Comparison of ENCODE assay signal across 10 cellular contexts in genomic region chr2:236166781-236167296, GRCh38. TPM values are rescaled to one million over a fixed set of nuclear protein-coding genes. Genes with fewer than 3 reads are reported as not detected.
A peak's percentile ranks its signal among the peaks of the same experiment; 100 is the strongest.
DNase-seq lines count a peak whose midpoint lies in the region; ATAC-seq and TF ChIP-seq lines count a peak whose summit lies in the region.
"Had no signal": no experiment of that assay in that cellular context is flagged by ENCODE, and none has a peak within 500 bp of the region (broad histone marks: within the 10 kb centered on the region; RNA-seq: fewer than 3 reads in every experiment).

No MANE protein-coding gene starts in this region.

- ATAC-seq in left cardiac atrium (no peak), omental fat pad (ENCODE audit: low FRiP score) (no peak), GM18519 (IDR thresholded peaks at IDR 0.05; ENCODE audit: low FRiP score, unreplicated experiment) (no peak), GM21786 (IDR thresholded peaks at IDR 0.05; ENCODE audit: unreplicated experiment) (no peak)
- no peak for ATAC-seq in activated naive CD8-positive, alpha-beta T cell treated with anti-CD3 and anti-CD28 coated beads, Interleukin-2, amount 10 ng/mL, durations not matched to agents 7 days and 5 days (ENCODE audit: low read depth)

- H3K36me3 Mint-ChIP-seq in activated naive CD8-positive, alpha-beta T cell treated with anti-CD3 and anti-CD28 coated beads, Interleukin-2, amount 10 ng/mL, durations not matched to agents 7 days and 5 days: peaks cover 2% of the 10 kb centered on the region

- TF ChIP-seq CTCF in left ventricle myocardium inferior (IDR thresholded peaks at IDR 0.05; ENCODE audit: borderline replicate concordance): no peak
- no peak for TF ChIP-seq CTCF in vagina (IDR thresholded peaks at IDR 0.05)
- no peak for TF ChIP-seq CTCF in omental fat pad (IDR thresholded peaks at IDR 0.05)

- no peaks in the 10 kb centered on the region for H3K9me3 ChIP-seq in left ventricle myocardium inferior (replicated peaks)
- no peaks in the 10 kb centered on the region for H3K9me3 ChIP-seq in vagina

- H3K27me3 Mint-ChIP-seq in activated naive CD8-positive, alpha-beta T cell treated with anti-CD3 and anti-CD28 coated beads, Interleukin-2, amount 10 ng/mL, durations not matched to agents 7 days and 5 days: peaks cover 61% of the 10 kb centered on the region

- H3K4me1 ChIP-seq in left ventricle myocardium inferior: peaks cover 80% of the 10 kb centered on the region
- H3K4me1 ChIP-seq in vagina: peaks cover 56% of the 10 kb centered on the region

- H3K9me3 Mint-ChIP-seq in activated naive CD8-positive, alpha-beta T cell treated with anti-CD3 and anti-CD28 coated beads, Interleukin-2, amount 10 ng/mL, durations not matched to agents 7 days and 5 days: peaks cover 3% of the 10 kb centered on the region

- H3K4me1 Mint-ChIP-seq in activated naive CD8-positive, alpha-beta T cell treated with anti-CD3 and anti-CD28 coated beads, Interleukin-2, amount 10 ng/mL, durations not matched to agents 7 days and 5 days: peaks cover 9% of the 10 kb centered on the region

- H3K27ac Mint-ChIP-seq in activated naive CD8-positive, alpha-beta T cell treated with anti-CD3 and anti-CD28 coated beads, Interleukin-2, amount 10 ng/mL, durations not matched to agents 7 days and 5 days: peak overlapping the region; percentile 65

- intact Hi-C loops in left ventricle myocardium inferior (cut with micrococcal nuclease): no loop called here
- intact Hi-C loops in left cardiac atrium (cut with DNase I): no loop called here
- intact Hi-C loops in vagina (cut with DNase I): no loop called here

- H3K4me3 Mint-ChIP-seq in activated naive CD8-positive, alpha-beta T cell treated with anti-CD3 and anti-CD28 coated beads, Interleukin-2, amount 10 ng/mL, durations not matched to agents 7 days and 5 days: no peak overlapping the region

- H3K36me3 ChIP-seq in left ventricle myocardium inferior (no peaks in the 10 kb centered on the region), vagina (no peaks in the 10 kb centered on the region)

- H3K27ac ChIP-seq in left ventricle myocardium inferior (replicated peaks) (no peak overlapping the region), vagina (no peak overlapping the region)

- TF ChIP-seq POLR2A in vagina (IDR thresholded peaks at IDR 0.05): no peak

- POLR2A ChIA-PET in activated naive CD8-positive, alpha-beta T cell treated with anti-CD3 and anti-CD28 coated beads, Interleukin-2, amount 10 ng/mL, durations not matched to agents 7 days and 5 days (lab: Charles Lee): no interaction called here

- peak overlapping the region; percentile 59 for H3K4me3 ChIP-seq in left ventricle myocardium inferior
- peak overlapping the region; percentile 24 to 41 for H3K4me3 ChIP-seq in vagina

- DNase-seq in left ventricle myocardium inferior (no peak), left cardiac atrium (no peak), mesenteric fat pad (ENCODE audit: low spot score) (peak; percentile 81), vagina (ENCODE audit: extremely low spot score in 2 of 2) (no peak), omental fat pad (ENCODE audit: low spot score) (no peak)
- no peak for DNase-seq in activated naive CD8-positive, alpha-beta T cell treated with anti-CD3 and anti-CD28 coated beads, Interleukin-2, amount 10 ng/mL, durations not matched to agents 7 days and 5 days
- DNase-seq: activated CD4-positive, alpha-beta T cell treated with anti-CD3 and anti-CD28 coated beads, Interleukin-2, amount 50 U/mL, for 48 hours; GF-D8 had no signal

- peaks cover 100% of the 10 kb centered on the region for H3K27me3 ChIP-seq in left ventricle myocardium inferior (ENCODE audit: low read depth)
- peaks cover 43% of the 10 kb centered on the region for H3K27me3 ChIP-seq in vagina

RNA-seq across cellular contexts. Expression of gene GBX2, which starts 1.3 kb away (rescaled TPM):
- total RNA-seq in left ventricle myocardium inferior (not detected), left cardiac atrium (not detected), mesenteric fat pad (not detected), vagina (not detected), omental fat pad (not detected)
- total RNA-seq in activated naive CD8-positive, alpha-beta T cell treated with anti-CD3 and anti-CD28 coated beads, Interleukin-2, amount 10 ng/mL, durations not matched to agents 7 days and 5 days: not detected
